21 cellular contexts compared by ENCODE assay signal in genomic region chr10:99569971-99570370, GRCh38. TPM values are rescaled to one million over a fixed set of nuclear protein-coding genes. Genes with fewer than 3 reads are reported as not detected.
A peak's percentile ranks its signal among the peaks of the same experiment; 100 is the strongest.
DNase-seq lines count a peak whose midpoint lies in the region; ATAC-seq, FAIRE-seq and TF ChIP-seq lines count a peak whose summit lies in the region.
"Had no signal": no experiment of that assay in that cellular context is flagged by ENCODE, and none has a peak within 500 bp of the region (broad histone marks: within the 10 kb centered on the region; RNA-seq: fewer than 3 reads in every experiment).

No MANE protein-coding gene starts in this region.

- H3K36me3 ChIP-seq in ES-I3 (ENCODE audit: insufficient read depth, low read length): no peaks in the 10 kb centered on the region
- no peaks in the 10 kb centered on the region for H3K36me3 ChIP-seq in OCI-LY7 (ENCODE audit: insufficient read depth, low read length)
- H3K36me3 ChIP-seq in thyroid gland: no peaks in the 10 kb centered on the region

- H3K79me2 ChIP-seq in OCI-LY7 (ENCODE audit: insufficient read depth, low read depth, low read length): no peaks in the 10 kb centered on the region

- ATAC-seq in memory B cell (ENCODE audit: low read depth): peak; percentile 98
- ATAC-seq in HG03045 (IDR thresholded peaks at IDR 0.05; ENCODE audit: unreplicated experiment): no peak
- ATAC-seq: CD8-positive, alpha-beta T cell; HCT116; HepG2 had no signal

- CTCF ChIA-PET in OCI-LY7 (lab: Charles Lee; ENCODE audit: unreplicated experiment): no interaction called here

- H3K4me3 Mint-ChIP-seq in memory B cell: no peak overlapping the region
- H3K4me3 Mint-ChIP-seq: CD8-positive, alpha-beta T cell; HFFc6 had no signal

- no peaks in the 10 kb centered on the region for H3K27me3 ChIP-seq in thyroid gland

- BruUV-seq in OCI-LY7 (replicated peaks; lab: Mats Ljungman, UMichigan): no TSS peak

- peak overlapping the region; percentile 10; the same call in 1 of the 2 replicates for H3K9ac ChIP-seq in ES-I3 (ENCODE audit: low read depth, low read length)
- H3K9ac ChIP-seq: GM23248 had no signal

- peaks cover 15% of the 10 kb centered on the region for H3K4me1 ChIP-seq in ES-I3 (ENCODE audit: insufficient read depth, low read length)
- no peaks in the 10 kb centered on the region for H3K4me1 ChIP-seq in OCI-LY7 (ENCODE audit: insufficient read depth, low read length, poor library complexity, severe bottlenecking)
- peaks cover 4 to 8% of the 10 kb centered on the region in 2 donors for H3K4me1 ChIP-seq in thyroid gland

- H3K27me3 Mint-ChIP-seq in memory B cell: no peaks in the 10 kb centered on the region

- no peak overlapping the region for H2AFZ ChIP-seq in OCI-LY7 (ENCODE audit: low read length)
- H2AFZ ChIP-seq: GM23248 had no signal

- no peaks in the 10 kb centered on the region for H4K20me1 ChIP-seq in OCI-LY7 (ENCODE audit: insufficient read depth, low read length)

- peak; percentile 9 for DNase-seq in OCI-LY7 (ENCODE audit: low spot score)
- peak in 1 of 2 donors; percentile 26 for DNase-seq in memory B cell (ENCODE audit: low spot score in 2 of 2)
- DNase-seq in thyroid gland: peak; percentile 9 to 14
- DNase-seq in RCC 7860 (ENCODE audit: low spot score): no peak
- no peak for DNase-seq in DMS79 (lab: John Stamatoyannopoulos, UW)
- DNase-seq in DMS53 treated with DMSO at 0.1 percent for 48 hours (lab: John Stamatoyannopoulos, UW; ENCODE audit: unreplicated experiment): no peak
- DNase-seq: ACHN; Calu3; CD8-positive, alpha-beta T cell; GDM1; GM23248; H7; HFFc6; KG1 had no signal

- no peak for FAIRE-seq in RCC 7860 (lab: Jason Lieb, UNC)
- FAIRE-seq: A204.1, GM12892, GM18507, HepG2 had no signal

- H3K9me2 ChIP-seq in OCI-LY7 (ENCODE audit: insufficient read depth, low read length): no peaks in the 10 kb centered on the region

- TF ChIP-seq POLR2A in thyroid gland (IDR thresholded peaks at IDR 0.05): no peak

- peaks cover 16% of the 10 kb centered on the region for H3K4me1 Mint-ChIP-seq in memory B cell

- no peak overlapping the region for H3K27ac ChIP-seq in OCI-LY7 (ENCODE audit: low read depth, low read length, poor library complexity, severe bottlenecking)
- peak overlapping the region; percentile 4 to 27 (median 15) for H3K27ac ChIP-seq in thyroid gland
- H3K27ac ChIP-seq: GM23248 had no signal

- TF ChIP-seq CTCF in OCI-LY7 (conservative IDR thresholded peaks at IDR 0.05; ENCODE audit: low read length) (no peak), thyroid gland (IDR thresholded peaks at IDR 0.05) (no peak)

- intact Hi-C loops in OCI-LY7 (cut with micrococcal nuclease; ENCODE audit: unreplicated experiment) (no loop called here), thyroid gland (cut with DNase I) (no loop called here)

- peak overlapping the region; percentile 86 for H3K27ac Mint-ChIP-seq in memory B cell
- H3K27ac Mint-ChIP-seq: CD8-positive, alpha-beta T cell; HFFc6 had no signal

- H3K9me3 Mint-ChIP-seq in memory B cell: no peaks in the 10 kb centered on the region
- H3K9me3 Mint-ChIP-seq: CD8-positive, alpha-beta T cell; HFFc6 had no signal

- no peaks in the 10 kb centered on the region for H3K36me3 Mint-ChIP-seq in memory B cell
- H3K36me3 Mint-ChIP-seq: CD8-positive, alpha-beta T cell had no signal

- POLR2A ChIA-PET in OCI-LY7 (lab: Charles Lee): no interaction called here

- no peak overlapping the region for H3K4me2 ChIP-seq in OCI-LY7 (ENCODE audit: low read length)

- H3K4me3 ChIP-seq in OCI-LY7 (ENCODE audit: low read depth, low read length, poor library complexity, severe bottlenecking): no peak overlapping the region
- H3K4me3 ChIP-seq in thyroid gland (replicated peaks in 1 of 3): no peak overlapping the region
- H3K4me3 ChIP-seq: GM23248 had no signal

- no peaks in the 10 kb centered on the region for H3K9me3 ChIP-seq in ES-I3 (ENCODE audit: control insufficient read depth, insufficient read depth, low read length)
- no peaks in the 10 kb centered on the region for H3K9me3 ChIP-seq in OCI-LY7 (ENCODE audit: low read length)
- no peaks in the 10 kb centered on the region for H3K9me3 ChIP-seq in thyroid gland

RNA-seq across cellular contexts. Expression of gene NKX2-3, which starts 37.2 kb away (rescaled TPM):
- total RNA-seq in OCI-LY7 (2014; rRNA removed; shearing (Covaris generic)): not detected in 2 replicates
- total RNA-seq in OCI-LY7 (2022): not detected in 2 replicates
- 1 to 10 TPM in 1 of 4 donors, not detected in 3; 3.3 TPM for total RNA-seq in thyroid gland
- total RNA-seq: Calu3; CD8-positive, alpha-beta T cell; GM23248; H7; HepG2; HFFc6 had no signal

RNA-seq across cellular contexts. Expression of gene SLC25A28, which starts 50.3 kb away (rescaled TPM):
- total RNA-seq in OCI-LY7 (2014; rRNA removed; shearing (Covaris generic)): 31.6 and 35.6 TPM in 2 replicates
- total RNA-seq in OCI-LY7 (2022) (36.3 and 38.3 TPM in 2 replicates), thyroid gland (10 to 100 TPM; 10.1 to 28.2 (median 19.2) TPM)

Comparison
In these comparisons a context has a peak if more than half of its experiments do, and no peak if none do; other contexts are left out.
1. DNase-seq: peak in OCI-LY7 (single experiment) and thyroid gland (2 of 2); none in RCC 7860 (single experiment), DMS79 (single experiment) and DMS53 treated with DMSO at 0.1 percent for 48 hours (single experiment).